ENCODE assay signal across 28 cellular contexts in the genomic region with DNA sequence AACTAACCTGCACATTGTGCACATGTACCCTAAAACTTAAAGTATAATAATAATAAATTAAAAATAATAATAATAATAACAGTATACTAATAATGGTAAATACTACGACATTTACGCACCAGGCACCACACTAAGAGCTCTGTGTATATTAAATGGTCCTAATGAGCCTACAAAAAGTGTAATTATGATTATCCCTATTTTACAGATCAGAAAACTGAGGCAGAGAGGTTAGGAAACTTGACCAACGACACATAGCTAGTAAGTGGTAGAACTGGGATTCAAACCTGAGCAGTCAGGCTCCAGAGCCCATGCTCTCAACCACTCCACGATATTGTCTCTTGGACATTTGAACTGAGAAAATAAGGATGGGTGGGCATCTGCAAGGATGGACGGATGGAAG. TPM values are rescaled to one million over a fixed set of nuclear protein-coding genes. Genes with fewer than 3 reads are reported as not detected.
"Had no signal": no experiment of that assay in that cellular context is flagged by ENCODE, and none has a peak within 500 bp of the region (broad histone marks: within the 10 kb centered on the region; RNA-seq: fewer than 3 reads in every experiment).

No MANE protein-coding gene starts in this region.

- H3K4me3 ChIP-seq: neural progenitor cell, ovary, psoas muscle, skin epidermis, smooth muscle cell, spleen, thoracic aorta, thyroid gland, tibial nerve, upper lobe of right lung, vagina had no signal

- H3K79me2 ChIP-seq: parathyroid adenoma had no signal

- H3K9ac ChIP-seq: neural progenitor cell, parathyroid adenoma had no signal

- H2AFZ ChIP-seq: neural progenitor cell, parathyroid adenoma had no signal

- H3K9me3 ChIP-seq: ovary, psoas muscle, spleen, thoracic aorta, thyroid gland, tibial nerve, upper lobe of right lung, vagina had no signal

- FAIRE-seq: urothelium cell line had no signal

- H3K4me1 ChIP-seq: neural progenitor cell, parathyroid adenoma, psoas muscle, spleen, thyroid gland, tibial nerve, upper lobe of right lung, vagina had no signal

- ATAC-seq: naive thymus-derived CD4-positive, alpha-beta T cell; psoas muscle; sciatic nerve; stimulated activated naive CD8-positive, alpha-beta T cell treated with anti-CD3 and anti-CD28 coated beads, Interleukin-15, amount 100 ng/mL, for 72 hours; stimulated activated naive CD8-positive, alpha-beta T cell treated with anti-CD3 and anti-CD28 coated beads, Interleukin-15, Interleukin-2, amounts not matched to agents 100 U/mL and 50 U/mL, for 24 hours; upper lobe of right lung had no signal

- H3K4me2 ChIP-seq: neural progenitor cell, smooth muscle cell had no signal

- H3K27me3 ChIP-seq: neural progenitor cell, ovary, spleen, thyroid gland, tibial nerve, upper lobe of right lung, vagina had no signal

- DNase-seq: naive thymus-derived CD4-positive, alpha-beta T cell; natural killer cell; occipital lobe; ovary; posterior cingulate gyrus; psoas muscle; right cardiac atrium; spleen; stimulated activated CD4-positive, alpha-beta T cell treated with anti-CD3 and anti-CD28 coated beads, Interleukin-12 subunit alpha, Interleukin-12 subunit beta, amount 100 ng/mL, for 4 hours; stimulated activated CD4-positive, alpha-beta T cell treated with anti-CD3 and anti-CD28 coated beads, Interleukin-1b, Interleukin-23, amount 100 ng/mL, for 48 hours; stimulated activated CD4-positive, alpha-beta T cell treated with anti-CD3 and anti-CD28 coated beads, Interleukin-4, amount 100 ng/mL, for 1 hour; stimulated activated CD4-positive, alpha-beta T cell treated with anti-CD3 and anti-CD28 coated beads, Interleukin-4, amount 100 ng/mL, for 4 hours; stimulated activated CD8-positive, alpha-beta memory T cell treated with anti-CD3 and anti-CD28 coated beads, Interleukin-4, amount 100 ng/mL, for 48 hours; stimulated activated naive CD4-positive, alpha-beta T cell; stimulated activated naive CD8-positive, alpha-beta T cell treated with anti-CD3 and anti-CD28 coated beads, Interleukin-15, amount 100 ng/mL, for 72 hours; stimulated activated naive CD8-positive, alpha-beta T cell treated with anti-CD3 and anti-CD28 coated beads, Interleukin-15, Interleukin-2, amounts not matched to agents 100 U/mL and 50 U/mL, for 24 hours; thyroid gland; upper lobe of right lung had no signal

- H3K27ac ChIP-seq: neural progenitor cell, ovary, parathyroid adenoma, psoas muscle, skin epidermis, spleen, thoracic aorta, thyroid gland, tibial nerve, upper lobe of right lung, vagina had no signal

- H3K36me3 ChIP-seq: neural progenitor cell, ovary, spleen, thyroid gland, upper lobe of right lung had no signal

RNA-seq across cellular contexts. Expression of a gene that starts 15.0 kb away (rescaled TPM):
- polyA plus RNA-seq: naive thymus-derived CD4-positive, alpha-beta T cell had no signal

RNA-seq across cellular contexts. Expression of a gene that starts 38.9 kb away (rescaled TPM):
- polyA plus RNA-seq: neural cell had no signal

RNA-seq across cellular contexts. Expression of a gene that starts 50.4 kb away (rescaled TPM):
- total RNA-seq: psoas muscle, right cardiac atrium, sciatic nerve, smooth muscle cell, spleen, thoracic aorta, upper lobe of right lung, vagina had no signal
- polyA plus RNA-seq: naive thymus-derived CD4-positive, alpha-beta T cell had no signal
